ENCODE assay signal across 1 cellular context in genomic region chr3:150412599-150413069, GRCh38.
TF ChIP-seq lines count a peak whose summit lies in the region.

No MANE protein-coding gene starts in this region.

TF ChIP-seq in endothelial cell of umbilical vein, 7 proteins besides CTCF, POLR2A, EP300 and RAD21 (continued from another document):
- TF ChIP-seq GATA2 (IDR thresholded peaks at IDR 0.05; ENCODE audit: insufficient read depth, insufficient read length, low read depth, low read length) (peak; percentile 73), JUN (IDR thresholded peaks at IDR 0.05; ENCODE audit: borderline replicate concordance, insufficient read depth, insufficient read length, low read depth) (no peak)
